2 cellular contexts compared by ENCODE assay signal in the genomic region with DNA sequence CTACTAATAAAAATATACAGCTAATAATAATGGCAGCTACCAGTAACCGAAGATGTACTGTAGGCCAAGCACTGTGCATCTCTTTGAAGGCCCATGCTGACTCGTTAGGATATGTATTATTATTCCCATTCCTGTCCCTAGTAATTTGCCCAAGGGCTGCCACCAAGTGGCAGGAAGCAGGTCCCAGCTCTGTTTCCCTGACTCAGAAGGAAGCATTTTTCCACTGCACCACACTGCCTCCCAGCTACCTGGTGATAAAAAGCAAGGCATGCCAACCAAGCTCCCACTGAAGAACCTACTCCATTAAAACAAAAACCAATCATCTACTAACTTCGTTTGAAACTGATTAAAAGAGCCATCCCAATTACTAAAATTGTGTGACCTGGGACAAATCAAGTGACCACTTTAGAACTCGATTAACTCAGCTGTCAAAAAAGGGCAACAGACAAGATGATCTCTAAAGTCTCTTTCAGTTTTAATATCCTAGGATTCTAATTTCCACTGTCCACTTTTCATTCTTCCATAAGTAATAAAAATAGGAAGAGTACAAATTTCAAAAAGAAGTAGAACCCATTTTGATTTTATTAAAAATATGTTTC.
A peak's percentile ranks its signal among the peaks of the same experiment; 100 is the strongest.
TF ChIP-seq lines count a peak whose summit lies in the region.

No MANE protein-coding gene starts in this region.

TF ChIP-seq in IMR-90, 13 proteins besides CTCF, POLR2A, EP300 and RAD21 (continued from another document):
- TF ChIP-seq MXI1 (IDR thresholded peaks at IDR 0.05; ENCODE audit: borderline replicate concordance, low read depth, low read length): no peak
TF ChIP-seq in IMR-90: peak in this region for 1.

TF ChIP-seq in neural cell, 6 proteins besides CTCF, POLR2A, EP300 and RAD21 (continued from another document):
- peak; percentile 79 for TF ChIP-seq SMC3 (conservative IDR thresholded peaks at IDR 0.05; ENCODE audit: poor library complexity)
- TF ChIP-seq MXI1 (conservative IDR thresholded peaks at IDR 0.05; ENCODE audit: poor library complexity, severe bottlenecking): no peak
- TF ChIP-seq, protein P1, sequence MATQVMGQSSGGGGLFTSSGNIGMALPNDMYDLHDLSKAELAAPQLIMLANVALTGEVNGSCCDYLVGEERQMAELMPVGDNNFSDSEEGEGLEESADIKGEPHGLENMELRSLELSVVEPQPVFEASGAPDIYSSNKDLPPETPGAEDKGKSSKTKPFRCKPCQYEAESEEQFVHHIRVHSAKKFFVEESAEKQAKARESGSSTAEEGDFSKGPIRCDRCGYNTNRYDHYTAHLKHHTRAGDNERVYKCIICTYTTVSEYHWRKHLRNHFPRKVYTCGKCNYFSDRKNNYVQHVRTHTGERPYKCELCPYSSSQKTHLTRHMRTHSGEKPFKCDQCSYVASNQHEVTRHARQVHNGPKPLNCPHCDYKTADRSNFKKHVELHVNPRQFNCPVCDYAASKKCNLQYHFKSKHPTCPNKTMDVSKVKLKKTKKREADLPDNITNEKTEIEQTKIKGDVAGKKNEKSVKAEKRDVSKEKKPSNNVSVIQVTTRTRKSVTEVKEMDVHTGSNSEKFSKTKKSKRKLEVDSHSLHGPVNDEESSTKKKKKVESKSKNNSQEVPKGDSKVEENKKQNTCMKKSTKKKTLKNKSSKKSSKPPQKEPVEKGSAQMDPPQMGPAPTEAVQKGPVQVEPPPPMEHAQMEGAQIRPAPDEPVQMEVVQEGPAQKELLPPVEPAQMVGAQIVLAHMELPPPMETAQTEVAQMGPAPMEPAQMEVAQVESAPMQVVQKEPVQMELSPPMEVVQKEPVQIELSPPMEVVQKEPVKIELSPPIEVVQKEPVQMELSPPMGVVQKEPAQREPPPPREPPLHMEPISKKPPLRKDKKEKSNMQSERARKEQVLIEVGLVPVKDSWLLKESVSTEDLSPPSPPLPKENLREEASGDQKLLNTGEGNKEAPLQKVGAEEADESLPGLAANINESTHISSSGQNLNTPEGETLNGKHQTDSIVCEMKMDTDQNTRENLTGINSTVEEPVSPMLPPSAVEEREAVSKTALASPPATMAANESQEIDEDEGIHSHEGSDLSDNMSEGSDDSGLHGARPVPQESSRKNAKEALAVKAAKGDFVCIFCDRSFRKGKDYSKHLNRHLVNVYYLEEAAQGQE (IDR thresholded peaks at IDR 0.05; ENCODE audit: borderline replicate concordance): peak; percentile 50
